Comparison of ENCODE assay signal across 15 cellular contexts in the genomic region with DNA sequence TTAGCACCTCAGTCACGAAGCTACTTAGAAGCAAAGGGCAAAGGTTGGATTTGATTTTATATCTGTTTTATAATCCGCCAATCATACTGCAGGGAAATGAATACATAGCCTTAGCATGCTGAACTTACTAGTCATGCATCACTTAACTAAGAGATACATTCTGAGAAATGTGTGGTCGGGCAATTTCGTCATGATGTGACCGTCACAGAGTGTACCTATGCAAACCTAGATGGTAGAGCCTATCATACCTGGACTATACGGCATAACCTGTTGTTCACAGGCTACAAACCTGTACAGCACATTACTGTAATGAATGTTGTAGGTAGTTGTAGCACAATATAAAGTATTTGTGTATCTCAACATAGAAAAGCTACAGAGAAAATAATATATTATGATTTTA.
"Had no signal": no experiment of that assay in that cellular context is flagged by ENCODE, and none has a peak within 500 bp of the region (broad histone marks: within the 10 kb centered on the region; RNA-seq: fewer than 3 reads in every experiment).

No MANE protein-coding gene starts in this region.

- DNase-seq: effector memory CD8-positive, alpha-beta T cell; foreskin keratinocyte; head of caudate nucleus; hippocampal formation; left colon; mesendoderm; naive B cell; occipital lobe; pancreas; right cardiac atrium; small intestine; stimulated activated CD4-positive, alpha-beta T cell treated with anti-CD3 and anti-CD28 coated beads, Interleukin-12 subunit alpha, Interleukin-12 subunit beta, amount 100 ng/mL, for 4 hours; stimulated activated naive CD4-positive, alpha-beta T cell treated with Interleukin-2 at 50 U/mL for 16 hours; thyroid gland; uterus had no signal

- ATAC-seq: effector memory CD8-positive, alpha-beta T cell; foreskin keratinocyte; left colon; pancreas; right cardiac atrium had no signal

- H3K9me3 ChIP-seq: pancreas, thyroid gland, uterus had no signal

- H3K4me1 ChIP-seq: foreskin keratinocyte, pancreas, thyroid gland, uterus had no signal

- H3K27me3 ChIP-seq: foreskin keratinocyte, pancreas, thyroid gland, uterus had no signal

- H3K36me3 ChIP-seq: pancreas, thyroid gland, uterus had no signal

- H3K4me3 ChIP-seq: pancreas, thyroid gland, uterus had no signal

- H3K27ac ChIP-seq: foreskin keratinocyte, pancreas, thyroid gland, uterus had no signal
